In the genomic region with DNA sequence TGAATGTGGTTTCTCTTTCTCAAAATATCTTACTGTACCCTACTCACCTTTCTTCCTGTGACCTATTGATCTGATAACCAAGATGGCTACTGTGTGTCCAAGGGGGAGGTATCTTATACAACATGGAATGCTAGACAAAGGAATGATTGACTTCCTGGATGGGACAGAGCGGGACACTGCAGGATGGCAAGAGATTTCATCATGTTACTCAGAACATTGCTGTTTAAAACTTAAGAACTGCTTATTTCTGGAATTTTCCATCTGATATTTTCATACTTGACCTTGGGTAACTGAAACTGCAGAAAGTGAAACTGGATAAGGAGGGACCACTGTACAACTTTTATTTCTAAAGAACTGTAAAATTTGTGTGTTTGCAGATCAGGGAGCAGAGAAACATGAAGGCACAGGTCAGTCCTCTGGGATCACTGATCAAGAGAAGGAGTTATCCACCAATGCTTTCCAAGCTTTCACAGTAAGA, we compare ENCODE assay signal across 17 cellular contexts. TPM values are rescaled to one million over a fixed set of nuclear protein-coding genes. Genes with fewer than 3 reads are reported as not detected.
A peak's percentile ranks its signal among the peaks of the same experiment; 100 is the strongest.
DNase-seq lines count a peak whose midpoint lies in the region; ATAC-seq, FAIRE-seq and TF ChIP-seq lines count a peak whose summit lies in the region.
"Had no signal": no experiment of that assay in that cellular context is flagged by ENCODE, and none has a peak within 500 bp of the region (broad histone marks: within the 10 kb centered on the region; RNA-seq: fewer than 3 reads in every experiment).

No MANE protein-coding gene starts in this region.

- intact Hi-C loops in left colon (cut with DNase I, micrococcal nuclease): no loop called here
- intact Hi-C loops in lower lobe of right lung (cut with DNase I): no loop called here
- intact Hi-C loops in right cardiac atrium (cut with DNase I): no loop called here

- no peak overlapping the region for H3K4me2 ChIP-seq in GM23338
- H3K4me2 ChIP-seq: neural progenitor cell had no signal

- DNase-seq in GM23338 (ENCODE audit: low spot score): no peak
- DNase-seq in activated CD8-positive, alpha-beta T cell treated with anti-CD3 and anti-CD28 coated beads, Interleukin-2, amount 10 ng/mL, durations not matched to agents 7 days and 5 days: no peak
- DNase-seq in fibroblast of the conjunctiva (ENCODE audit: low read depth): peak; percentile 34
- no peak for DNase-seq in D721Med (ENCODE audit: insufficient read length, low spot score)
- no peak for DNase-seq in left colon
- no peak for DNase-seq in lower lobe of right lung
- no peak for DNase-seq in right cardiac atrium
- DNase-seq: activated T-cell treated with anti-CD3 and anti-CD28 coated beads, Interleukin-2, amount 50 U/mL, for 48 hours; BE2C; kidney glomerular epithelial cell; NCI-H1105 treated with DMSO at 0.1 percent for 48 hours; NCI-H69; SHP77; WERI-Rb-1 had no signal

- H2AFZ ChIP-seq in ACC112 (ENCODE audit: low read length, unreplicated experiment): no peak overlapping the region
- H2AFZ ChIP-seq in GM23338: no peak overlapping the region
- H2AFZ ChIP-seq: neural progenitor cell had no signal

- no peaks in the 10 kb centered on the region for H3K9me2 ChIP-seq in GM23338 (ENCODE audit: insufficient read depth)

- WGBS in right cardiac atrium: 90% methylated on average over 1 of the region's 1 CpG

- H3K79me2 ChIP-seq in ACC112 (ENCODE audit: control insufficient read depth, insufficient read depth, low read length, unreplicated experiment) (peaks cover 13% of the 10 kb centered on the region), GM23338 (replicated peaks; ENCODE audit: insufficient read depth) (peaks cover 46% of the 10 kb centered on the region)

- H3K27me3 ChIP-seq in ACC112 (ENCODE audit: insufficient read depth, low read length): no peaks in the 10 kb centered on the region
- no peaks in the 10 kb centered on the region for H3K27me3 ChIP-seq in GM23338 (ENCODE audit: insufficient read depth)
- no peaks in the 10 kb centered on the region for H3K27me3 ChIP-seq in lower lobe of right lung (ENCODE audit: low read depth)
- H3K27me3 ChIP-seq in right cardiac atrium (ENCODE audit: control insufficient read depth, insufficient read depth): no peaks in the 10 kb centered on the region
- H3K27me3 ChIP-seq: BE2C, neural progenitor cell had no signal

- H3K27ac Mint-ChIP-seq in GM23338: peak overlapping the region; percentile 81
- peak overlapping the region; percentile 57 for H3K27ac Mint-ChIP-seq in activated CD8-positive, alpha-beta T cell treated with anti-CD3 and anti-CD28 coated beads, Interleukin-2, amount 10 ng/mL, durations not matched to agents 7 days and 5 days
- H3K27ac Mint-ChIP-seq: neural progenitor cell had no signal

- H3K36me3 Mint-ChIP-seq in GM23338 (ENCODE audit: low read depth): peaks cover 7% of the 10 kb centered on the region; the same call in 2 of the 3 replicates
- H3K36me3 Mint-ChIP-seq in activated CD8-positive, alpha-beta T cell treated with anti-CD3 and anti-CD28 coated beads, Interleukin-2, amount 10 ng/mL, durations not matched to agents 7 days and 5 days (ENCODE audit: low read depth): peaks cover 36% of the 10 kb centered on the region

- H3K9me3 ChIP-seq in lower lobe of right lung: no peaks in the 10 kb centered on the region
- H3K9me3 ChIP-seq in right cardiac atrium (ENCODE audit: control insufficient read depth, low read length): no peaks in the 10 kb centered on the region
- H3K9me3 ChIP-seq: BE2C had no signal

- no peaks in the 10 kb centered on the region for H3F3A ChIP-seq in GM23338 (replicated peaks; ENCODE audit: low read depth)

- H3K27me3 Mint-ChIP-seq in GM23338 (ENCODE audit: insufficient read depth, low read depth, poor library complexity): no peaks in the 10 kb centered on the region
- H3K27me3 Mint-ChIP-seq in activated CD8-positive, alpha-beta T cell treated with anti-CD3 and anti-CD28 coated beads, Interleukin-2, amount 10 ng/mL, durations not matched to agents 7 days and 5 days (ENCODE audit: low read depth): no peaks in the 10 kb centered on the region
- H3K27me3 Mint-ChIP-seq: central memory CD8-positive, alpha-beta T cell had no signal

- H3K4me3 ChIP-seq in ACC112 (ENCODE audit: low read depth, low read length) (0 out of 2 replicates have a peak overlapping the region, but pooled peaks have one; percentile 11), GM23338 (no peak overlapping the region), lower lobe of right lung (no peak overlapping the region), right cardiac atrium (ENCODE audit: low read length) (no peak overlapping the region)
- H3K4me3 ChIP-seq: neural progenitor cell had no signal

- no peaks in the 10 kb centered on the region for H3K9me3 Mint-ChIP-seq in GM23338
- H3K9me3 Mint-ChIP-seq in activated CD8-positive, alpha-beta T cell treated with anti-CD3 and anti-CD28 coated beads, Interleukin-2, amount 10 ng/mL, durations not matched to agents 7 days and 5 days (ENCODE audit: insufficient read depth): no peaks in the 10 kb centered on the region
- H3K9me3 Mint-ChIP-seq: central memory CD8-positive, alpha-beta T cell; neural progenitor cell had no signal

- no peak for TF ChIP-seq CTCF in GM23338 (conservative IDR thresholded peaks at IDR 0.05; ENCODE audit: low read depth in 2 of 2)
- TF ChIP-seq CTCF in D721Med (IDR thresholded peaks at IDR 0.05; ENCODE audit: insufficient read depth, missing control alignments): no peak
- no peak for TF ChIP-seq CTCF in lower lobe of right lung (IDR thresholded peaks at IDR 0.05)

- POLR2A ChIA-PET in activated CD8-positive, alpha-beta T cell treated with anti-CD3 and anti-CD28 coated beads, Interleukin-2, amount 10 ng/mL, durations not matched to agents 7 days and 5 days (lab: Charles Lee): no interaction called here

- no peak for FAIRE-seq in D721Med (lab: Jason Lieb, UNC)

- H3K4me1 ChIP-seq in ACC112 (ENCODE audit: control insufficient read depth, insufficient read depth, low read length, unreplicated experiment): peaks cover 7% of the 10 kb centered on the region
- no peaks in the 10 kb centered on the region; the same call in 1 of the 2 replicates for H3K4me1 ChIP-seq in GM23338 (ENCODE audit: insufficient read depth)
- peaks cover 21% of the 10 kb centered on the region for H3K4me1 ChIP-seq in lower lobe of right lung
- H3K4me1 ChIP-seq in right cardiac atrium (ENCODE audit: control insufficient read depth, insufficient read depth, low read length): peaks cover 2% of the 10 kb centered on the region
- H3K4me1 ChIP-seq: BE2C, neural progenitor cell had no signal

- no peak for ATAC-seq in GM23338
- ATAC-seq in activated CD8-positive, alpha-beta T cell treated with anti-CD3 and anti-CD28 coated beads, Interleukin-2, amount 10 ng/mL, durations not matched to agents 7 days and 5 days: peak; percentile 8
- ATAC-seq in left colon: no peak
- no peak for ATAC-seq in lower lobe of right lung
- no peak for ATAC-seq in right cardiac atrium

- H4K20me1 ChIP-seq in GM23338 (replicated peaks; ENCODE audit: insufficient read depth): peaks cover 14% of the 10 kb centered on the region; the same call in 1 of the 2 replicates

- H3K4me3 Mint-ChIP-seq in GM23338: no peak overlapping the region
- H3K4me3 Mint-ChIP-seq in activated CD8-positive, alpha-beta T cell treated with anti-CD3 and anti-CD28 coated beads, Interleukin-2, amount 10 ng/mL, durations not matched to agents 7 days and 5 days: no peak overlapping the region
- H3K4me3 Mint-ChIP-seq: central memory CD8-positive, alpha-beta T cell; neural progenitor cell had no signal

- H3K4me1 Mint-ChIP-seq in GM23338: peaks cover 9% of the 10 kb centered on the region
- peaks cover 31% of the 10 kb centered on the region for H3K4me1 Mint-ChIP-seq in activated CD8-positive, alpha-beta T cell treated with anti-CD3 and anti-CD28 coated beads, Interleukin-2, amount 10 ng/mL, durations not matched to agents 7 days and 5 days (ENCODE audit: low read depth)

- peaks cover 5% of the 10 kb centered on the region; the same call in 1 of the 2 replicates for H3K36me3 ChIP-seq in ACC112 (ENCODE audit: insufficient read depth, low read length)
- peaks cover 4% of the 10 kb centered on the region; the same call in 1 of the 2 replicates for H3K36me3 ChIP-seq in GM23338 (ENCODE audit: insufficient read depth)
- no peaks in the 10 kb centered on the region for H3K36me3 ChIP-seq in lower lobe of right lung
- H3K36me3 ChIP-seq: BE2C, neural progenitor cell had no signal

- no peak overlapping the region for H3K27ac ChIP-seq in ACC112 (ENCODE audit: low read depth, low read length)
- peak overlapping the region; percentile 70 for H3K27ac ChIP-seq in GM23338 (ENCODE audit: low read depth)
- no peak overlapping the region for H3K27ac ChIP-seq in lower lobe of right lung
- H3K27ac ChIP-seq in right cardiac atrium (ENCODE audit: low read length): no peak overlapping the region
- H3K27ac ChIP-seq: neural progenitor cell, WERI-Rb-1 had no signal

- CTCF ChIA-PET in activated CD8-positive, alpha-beta T cell treated with anti-CD3 and anti-CD28 coated beads, Interleukin-2, amount 10 ng/mL, durations not matched to agents 7 days and 5 days (lab: Charles Lee): no interaction called here

RNA-seq across cellular contexts. Expression of a gene that starts 18.5 kb away (rescaled TPM):
- total RNA-seq in GM23338 (2014; rRNA removed; shearing (Covaris generic)): 46.9 and 58.1 TPM in 2 replicates
- 24.2 and 27.2 TPM in 2 replicates for polyA plus RNA-seq in GM23338 (2016; fragmentation: Nextera tagmentation; extraction: Ambion mirVana)
- 10 to 100 TPM; 70.1 to 74.5 TPM for total RNA-seq in activated CD8-positive, alpha-beta T cell treated with anti-CD3 and anti-CD28 coated beads, Interleukin-2, amount 10 ng/mL, durations not matched to agents 7 days and 5 days
- total RNA-seq in left colon: 10 to 100 TPM; 28.0 to 33.4 TPM
- 35.7 TPM for total RNA-seq in lower lobe of right lung
- total RNA-seq in right cardiac atrium: 10 to 100 TPM; 15.9 to 20.7 (median 16.0) TPM
- 7.9 TPM for polyA plus RNA-seq in right cardiac atrium
